Comparison of ENCODE assay signal across 1 cellular context in the genomic region with DNA sequence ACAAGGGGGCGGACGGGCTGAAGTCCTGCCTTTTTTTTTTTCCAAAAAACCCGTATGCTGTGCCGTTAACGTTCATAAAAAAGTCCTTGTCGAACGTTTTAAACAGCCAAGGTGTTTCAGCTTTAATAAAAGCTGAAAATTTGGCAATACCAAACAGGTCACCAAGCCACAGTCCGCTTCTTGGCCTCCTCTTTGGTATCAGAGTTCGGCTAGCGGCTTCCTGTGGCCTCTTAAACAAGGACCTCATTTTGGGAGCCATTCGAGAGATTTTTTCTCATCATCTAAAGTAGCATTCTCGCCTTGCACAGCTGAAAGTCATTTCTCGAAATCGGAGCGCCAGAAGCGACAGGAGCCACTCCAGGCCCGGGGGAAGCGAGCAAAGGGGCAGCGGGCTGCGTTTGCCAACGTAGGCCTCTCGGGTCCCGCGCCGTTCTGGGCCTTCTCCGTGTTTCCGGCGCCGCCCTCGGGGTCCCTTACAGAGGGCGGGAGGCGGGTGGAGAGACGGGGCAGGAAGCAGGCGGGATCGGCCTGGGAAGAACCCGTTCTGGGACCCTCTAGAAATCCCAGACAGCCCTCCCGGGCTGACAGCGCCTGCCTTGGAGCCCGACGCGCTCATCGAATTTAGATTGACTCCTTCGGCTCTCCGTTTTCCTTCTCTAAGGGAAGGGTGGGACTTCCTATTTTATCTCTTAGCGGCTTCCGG.
TF ChIP-seq lines count a peak whose summit lies in the region.

No MANE protein-coding gene starts in this region.

TF ChIP-seq in HepG2, 621 proteins besides CTCF, POLR2A, EP300 and RAD21 (continued from another document and continues in another):
- TF ChIP-seq, protein P1, sequence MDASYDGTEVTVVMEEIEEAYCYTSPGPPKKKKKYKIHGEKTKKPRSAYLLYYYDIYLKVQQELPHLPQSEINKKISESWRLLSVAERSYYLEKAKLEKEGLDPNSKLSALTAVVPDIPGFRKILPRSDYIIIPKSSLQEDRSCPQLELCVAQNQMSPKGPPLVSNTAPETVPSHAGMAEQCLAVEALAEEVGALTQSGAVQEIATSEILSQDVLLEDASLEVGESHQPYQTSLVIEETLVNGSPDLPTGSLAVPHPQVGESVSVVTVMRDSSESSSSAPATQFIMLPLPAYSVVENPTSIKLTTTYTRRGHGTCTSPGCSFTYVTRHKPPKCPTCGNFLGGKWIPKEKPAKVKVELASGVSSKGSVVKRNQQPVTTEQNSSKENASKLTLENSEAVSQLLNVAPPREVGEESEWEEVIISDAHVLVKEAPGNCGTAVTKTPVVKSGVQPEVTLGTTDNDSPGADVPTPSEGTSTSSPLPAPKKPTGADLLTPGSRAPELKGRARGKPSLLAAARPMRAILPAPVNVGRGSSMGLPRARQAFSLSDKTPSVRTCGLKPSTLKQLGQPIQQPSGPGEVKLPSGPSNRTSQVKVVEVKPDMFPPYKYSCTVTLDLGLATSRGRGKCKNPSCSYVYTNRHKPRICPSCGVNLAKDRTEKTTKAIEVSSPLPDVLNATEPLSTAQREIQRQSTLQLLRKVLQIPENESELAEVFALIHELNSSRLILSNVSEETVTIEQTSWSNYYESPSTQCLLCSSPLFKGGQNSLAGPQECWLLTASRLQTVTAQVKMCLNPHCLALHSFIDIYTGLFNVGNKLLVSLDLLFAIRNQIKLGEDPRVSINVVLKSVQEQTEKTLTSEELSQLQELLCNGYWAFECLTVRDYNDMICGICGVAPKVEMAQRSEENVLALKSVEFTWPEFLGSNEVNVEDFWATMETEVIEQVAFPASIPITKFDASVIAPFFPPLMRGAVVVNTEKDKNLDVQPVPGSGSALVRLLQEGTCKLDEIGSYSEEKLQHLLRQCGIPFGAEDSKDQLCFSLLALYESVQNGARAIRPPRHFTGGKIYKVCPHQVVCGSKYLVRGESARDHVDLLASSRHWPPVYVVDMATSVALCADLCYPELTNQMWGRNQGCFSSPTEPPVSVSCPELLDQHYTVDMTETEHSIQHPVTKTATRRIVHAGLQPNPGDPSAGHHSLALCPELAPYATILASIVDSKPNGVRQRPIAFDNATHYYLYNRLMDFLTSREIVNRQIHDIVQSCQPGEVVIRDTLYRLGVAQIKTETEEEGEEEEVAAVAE (CRISPR knock-in tag; IDR thresholded peaks at IDR 0.05; ENCODE audit: borderline replicate concordance) = no peak
- no peak for TF ChIP-seq ZFP41 (CRISPR knock-in tag; IDR thresholded peaks at IDR 0.05; ENCODE audit: borderline replicate concordance)
- TF ChIP-seq, protein P2, sequence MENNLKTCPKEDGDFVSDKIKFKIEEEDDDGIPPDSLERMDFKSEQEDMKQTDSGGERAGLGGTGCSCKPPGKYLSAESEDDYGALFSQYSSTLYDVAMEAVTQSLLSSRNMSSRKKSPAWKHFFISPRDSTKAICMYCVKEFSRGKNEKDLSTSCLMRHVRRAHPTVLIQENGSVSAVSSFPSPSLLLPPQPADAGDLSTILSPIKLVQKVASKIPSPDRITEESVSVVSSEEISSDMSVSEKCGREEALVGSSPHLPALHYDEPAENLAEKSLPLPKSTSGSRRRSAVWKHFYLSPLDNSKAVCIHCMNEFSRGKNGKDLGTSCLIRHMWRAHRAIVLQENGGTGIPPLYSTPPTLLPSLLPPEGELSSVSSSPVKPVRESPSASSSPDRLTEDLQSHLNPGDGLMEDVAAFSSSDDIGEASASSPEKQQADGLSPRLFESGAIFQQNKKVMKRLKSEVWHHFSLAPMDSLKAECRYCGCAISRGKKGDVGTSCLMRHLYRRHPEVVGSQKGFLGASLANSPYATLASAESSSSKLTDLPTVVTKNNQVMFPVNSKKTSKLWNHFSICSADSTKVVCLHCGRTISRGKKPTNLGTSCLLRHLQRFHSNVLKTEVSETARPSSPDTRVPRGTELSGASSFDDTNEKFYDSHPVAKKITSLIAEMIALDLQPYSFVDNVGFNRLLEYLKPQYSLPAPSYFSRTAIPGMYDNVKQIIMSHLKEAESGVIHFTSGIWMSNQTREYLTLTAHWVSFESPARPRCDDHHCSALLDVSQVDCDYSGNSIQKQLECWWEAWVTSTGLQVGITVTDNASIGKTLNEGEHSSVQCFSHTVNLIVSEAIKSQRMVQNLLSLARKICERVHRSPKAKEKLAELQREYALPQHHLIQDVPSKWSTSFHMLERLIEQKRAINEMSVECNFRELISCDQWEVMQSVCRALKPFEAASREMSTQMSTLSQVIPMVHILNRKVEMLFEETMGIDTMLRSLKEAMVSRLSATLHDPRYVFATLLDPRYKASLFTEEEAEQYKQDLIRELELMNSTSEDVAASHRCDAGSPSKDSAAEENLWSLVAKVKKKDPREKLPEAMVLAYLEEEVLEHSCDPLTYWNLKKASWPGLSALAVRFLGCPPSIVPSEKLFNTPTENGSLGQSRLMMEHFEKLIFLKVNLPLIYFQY (CRISPR knock-in tag; IDR thresholded peaks at IDR 0.05; ENCODE audit: borderline replicate concordance) = 0 out of 2 replicates have a peak, but pooled peaks have one; percentile 25
- TF ChIP-seq SP1 (IDR thresholded peaks at IDR 0.05) = no peak
- no peak for TF ChIP-seq SP1 (CRISPR knock-in tag; IDR thresholded peaks at IDR 0.05)
- TF ChIP-seq, protein P3, sequence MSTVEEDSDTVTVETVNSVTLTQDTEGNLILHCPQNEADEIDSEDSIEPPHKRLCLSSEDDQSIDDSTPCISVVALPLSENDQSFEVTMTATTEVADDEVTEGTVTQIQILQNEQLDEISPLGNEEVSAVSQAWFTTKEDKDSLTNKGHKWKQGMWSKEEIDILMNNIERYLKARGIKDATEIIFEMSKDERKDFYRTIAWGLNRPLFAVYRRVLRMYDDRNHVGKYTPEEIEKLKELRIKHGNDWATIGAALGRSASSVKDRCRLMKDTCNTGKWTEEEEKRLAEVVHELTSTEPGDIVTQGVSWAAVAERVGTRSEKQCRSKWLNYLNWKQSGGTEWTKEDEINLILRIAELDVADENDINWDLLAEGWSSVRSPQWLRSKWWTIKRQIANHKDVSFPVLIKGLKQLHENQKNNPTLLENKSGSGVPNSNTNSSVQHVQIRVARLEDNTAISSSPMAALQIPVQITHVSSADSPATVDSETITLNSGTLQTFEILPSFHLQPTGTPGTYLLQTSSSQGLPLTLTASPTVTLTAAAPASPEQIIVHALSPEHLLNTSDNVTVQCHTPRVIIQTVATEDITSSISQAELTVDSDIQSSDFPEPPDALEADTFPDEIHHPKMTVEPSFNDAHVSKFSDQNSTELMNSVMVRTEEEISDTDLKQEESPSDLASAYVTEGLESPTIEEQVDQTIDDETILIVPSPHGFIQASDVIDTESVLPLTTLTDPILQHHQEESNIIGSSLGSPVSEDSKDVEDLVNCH (CRISPR knock-in tag; IDR thresholded peaks at IDR 0.05) = 0 out of 2 replicates have a peak, but pooled peaks have one; percentile 26
- no peak for TF ChIP-seq SRSF9 (IDR thresholded peaks at IDR 0.05; ENCODE audit: borderline replicate concordance, insufficient read depth, low read depth, low read length, poor library complexity, severe bottlenecking)
- TF ChIP-seq, protein P4, sequence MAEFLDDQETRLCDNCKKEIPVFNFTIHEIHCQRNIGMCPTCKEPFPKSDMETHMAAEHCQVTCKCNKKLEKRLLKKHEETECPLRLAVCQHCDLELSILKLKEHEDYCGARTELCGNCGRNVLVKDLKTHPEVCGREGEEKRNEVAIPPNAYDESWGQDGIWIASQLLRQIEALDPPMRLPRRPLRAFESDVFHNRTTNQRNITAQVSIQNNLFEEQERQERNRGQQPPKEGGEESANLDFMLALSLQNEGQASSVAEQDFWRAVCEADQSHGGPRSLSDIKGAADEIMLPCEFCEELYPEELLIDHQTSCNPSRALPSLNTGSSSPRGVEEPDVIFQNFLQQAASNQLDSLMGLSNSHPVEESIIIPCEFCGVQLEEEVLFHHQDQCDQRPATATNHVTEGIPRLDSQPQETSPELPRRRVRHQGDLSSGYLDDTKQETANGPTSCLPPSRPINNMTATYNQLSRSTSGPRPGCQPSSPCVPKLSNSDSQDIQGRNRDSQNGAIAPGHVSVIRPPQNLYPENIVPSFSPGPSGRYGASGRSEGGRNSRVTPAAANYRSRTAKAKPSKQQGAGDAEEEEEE (CRISPR knock-in tag; IDR thresholded peaks at IDR 0.05; ENCODE audit: borderline replicate concordance) = no peak
- no peak for TF ChIP-seq YY1 (IDR thresholded peaks at IDR 0.05; ENCODE audit: insufficient read depth, insufficient replicate concordance, low read depth, low read length)
- no peak for TF ChIP-seq HOXD1 (CRISPR knock-in tag; IDR thresholded peaks at IDR 0.05)
- TF ChIP-seq, protein P5, sequence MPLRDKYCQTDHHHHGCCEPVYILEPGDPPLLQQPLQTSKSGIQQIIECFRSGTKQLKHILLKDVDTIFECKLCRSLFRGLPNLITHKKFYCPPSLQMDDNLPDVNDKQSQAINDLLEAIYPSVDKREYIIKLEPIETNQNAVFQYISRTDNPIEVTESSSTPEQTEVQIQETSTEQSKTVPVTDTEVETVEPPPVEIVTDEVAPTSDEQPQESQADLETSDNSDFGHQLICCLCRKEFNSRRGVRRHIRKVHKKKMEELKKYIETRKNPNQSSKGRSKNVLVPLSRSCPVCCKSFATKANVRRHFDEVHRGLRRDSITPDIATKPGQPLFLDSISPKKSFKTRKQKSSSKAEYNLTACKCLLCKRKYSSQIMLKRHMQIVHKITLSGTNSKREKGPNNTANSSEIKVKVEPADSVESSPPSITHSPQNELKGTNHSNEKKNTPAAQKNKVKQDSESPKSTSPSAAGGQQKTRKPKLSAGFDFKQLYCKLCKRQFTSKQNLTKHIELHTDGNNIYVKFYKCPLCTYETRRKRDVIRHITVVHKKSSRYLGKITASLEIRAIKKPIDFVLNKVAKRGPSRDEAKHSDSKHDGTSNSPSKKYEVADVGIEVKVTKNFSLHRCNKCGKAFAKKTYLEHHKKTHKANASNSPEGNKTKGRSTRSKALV (CRISPR knock-in tag; IDR thresholded peaks at IDR 0.05) = no peak
- TF ChIP-seq, protein P6, sequence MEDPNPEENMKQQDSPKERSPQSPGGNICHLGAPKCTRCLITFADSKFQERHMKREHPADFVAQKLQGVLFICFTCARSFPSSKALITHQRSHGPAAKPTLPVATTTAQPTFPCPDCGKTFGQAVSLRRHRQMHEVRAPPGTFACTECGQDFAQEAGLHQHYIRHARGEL (CRISPR knock-in tag; IDR thresholded peaks at IDR 0.05) = no peak
- TF ChIP-seq, protein P7, sequence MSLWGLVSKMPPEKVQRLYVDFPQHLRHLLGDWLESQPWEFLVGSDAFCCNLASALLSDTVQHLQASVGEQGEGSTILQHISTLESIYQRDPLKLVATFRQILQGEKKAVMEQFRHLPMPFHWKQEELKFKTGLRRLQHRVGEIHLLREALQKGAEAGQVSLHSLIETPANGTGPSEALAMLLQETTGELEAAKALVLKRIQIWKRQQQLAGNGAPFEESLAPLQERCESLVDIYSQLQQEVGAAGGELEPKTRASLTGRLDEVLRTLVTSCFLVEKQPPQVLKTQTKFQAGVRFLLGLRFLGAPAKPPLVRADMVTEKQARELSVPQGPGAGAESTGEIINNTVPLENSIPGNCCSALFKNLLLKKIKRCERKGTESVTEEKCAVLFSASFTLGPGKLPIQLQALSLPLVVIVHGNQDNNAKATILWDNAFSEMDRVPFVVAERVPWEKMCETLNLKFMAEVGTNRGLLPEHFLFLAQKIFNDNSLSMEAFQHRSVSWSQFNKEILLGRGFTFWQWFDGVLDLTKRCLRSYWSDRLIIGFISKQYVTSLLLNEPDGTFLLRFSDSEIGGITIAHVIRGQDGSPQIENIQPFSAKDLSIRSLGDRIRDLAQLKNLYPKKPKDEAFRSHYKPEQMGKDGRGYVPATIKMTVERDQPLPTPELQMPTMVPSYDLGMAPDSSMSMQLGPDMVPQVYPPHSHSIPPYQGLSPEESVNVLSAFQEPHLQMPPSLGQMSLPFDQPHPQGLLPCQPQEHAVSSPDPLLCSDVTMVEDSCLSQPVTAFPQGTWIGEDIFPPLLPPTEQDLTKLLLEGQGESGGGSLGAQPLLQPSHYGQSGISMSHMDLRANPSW (CRISPR knock-in tag; IDR thresholded peaks at IDR 0.05; ENCODE audit: borderline replicate concordance) = no peak
- no peak for TF ChIP-seq ZNF484 (CRISPR knock-in tag; IDR thresholded peaks at IDR 0.05; ENCODE audit: borderline replicate concordance, low read depth)
- TF ChIP-seq, protein P8, sequence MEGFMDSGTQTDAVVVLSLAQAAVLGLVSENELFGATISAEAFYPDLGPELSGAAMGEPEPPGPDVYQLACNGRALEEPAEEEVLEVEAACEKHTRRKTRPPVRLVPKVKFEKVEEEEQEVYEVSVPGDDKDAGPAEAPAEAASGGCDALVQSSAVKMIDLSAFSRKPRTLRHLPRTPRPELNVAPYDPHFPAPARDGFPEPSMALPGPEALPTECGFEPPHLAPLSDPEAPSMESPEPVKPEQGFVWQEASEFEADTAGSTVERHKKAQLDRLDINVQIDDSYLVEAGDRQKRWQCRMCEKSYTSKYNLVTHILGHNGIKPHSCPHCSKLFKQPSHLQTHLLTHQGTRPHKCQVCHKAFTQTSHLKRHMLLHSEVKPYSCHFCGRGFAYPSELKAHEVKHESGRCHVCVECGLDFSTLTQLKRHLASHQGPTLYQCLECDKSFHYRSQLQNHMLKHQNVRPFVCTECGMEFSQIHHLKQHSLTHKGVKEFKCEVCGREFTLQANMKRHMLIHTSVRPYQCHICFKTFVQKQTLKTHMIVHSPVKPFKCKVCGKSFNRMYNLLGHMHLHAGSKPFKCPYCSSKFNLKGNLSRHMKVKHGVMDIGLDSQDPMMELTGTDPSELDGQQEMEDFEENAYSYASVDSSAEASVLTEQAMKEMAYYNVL (CRISPR knock-in tag; IDR thresholded peaks at IDR 0.05; ENCODE audit: borderline replicate concordance) = no peak
- TF ChIP-seq ZNF629 (CRISPR knock-in tag; conservative IDR thresholded peaks at IDR 0.05) = no peak
- TF ChIP-seq JUN (CRISPR knock-in tag; IDR thresholded peaks at IDR 0.05) = no peak; the same call in 1 of the 2 replicates
- TF ChIP-seq NR3C1 (CRISPR knock-in tag; IDR thresholded peaks at IDR 0.05) = no peak
- TF ChIP-seq ZNF652 (CRISPR knock-in tag; IDR thresholded peaks at IDR 0.05; ENCODE audit: borderline replicate concordance, low read depth) = no peak
- no peak for TF ChIP-seq ARNT (IDR thresholded peaks at IDR 0.05)
- TF ChIP-seq CHD4 (IDR thresholded peaks at IDR 0.05; ENCODE audit: borderline replicate concordance, low read length) = no peak
- no peak; the same call in 1 of the 2 replicates for TF ChIP-seq ARNT2 (CRISPR knock-in tag; IDR thresholded peaks at IDR 0.05; ENCODE audit: low read depth)
- TF ChIP-seq TRIM24 (CRISPR knock-in tag; IDR thresholded peaks at IDR 0.05) = no peak
- TF ChIP-seq, protein P9, sequence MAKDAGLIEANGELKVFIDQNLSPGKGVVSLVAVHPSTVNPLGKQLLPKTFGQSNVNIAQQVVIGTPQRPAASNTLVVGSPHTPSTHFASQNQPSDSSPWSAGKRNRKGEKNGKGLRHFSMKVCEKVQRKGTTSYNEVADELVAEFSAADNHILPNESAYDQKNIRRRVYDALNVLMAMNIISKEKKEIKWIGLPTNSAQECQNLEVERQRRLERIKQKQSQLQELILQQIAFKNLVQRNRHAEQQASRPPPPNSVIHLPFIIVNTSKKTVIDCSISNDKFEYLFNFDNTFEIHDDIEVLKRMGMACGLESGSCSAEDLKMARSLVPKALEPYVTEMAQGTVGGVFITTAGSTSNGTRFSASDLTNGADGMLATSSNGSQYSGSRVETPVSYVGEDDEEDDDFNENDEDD (CRISPR knock-in tag; IDR thresholded peaks at IDR 0.05; ENCODE audit: borderline replicate concordance) = no peak
- TF ChIP-seq ZNF335 (CRISPR knock-in tag; IDR thresholded peaks at IDR 0.05) = no peak
- no peak for TF ChIP-seq PAWR (CRISPR knock-in tag; IDR thresholded peaks at IDR 0.05; ENCODE audit: borderline replicate concordance)
- no peak for TF ChIP-seq ZKSCAN5 (CRISPR knock-in tag; IDR thresholded peaks at IDR 0.05)
- no peak for TF ChIP-seq CENPT (CRISPR knock-in tag; IDR thresholded peaks at IDR 0.05; ENCODE audit: low read depth)
- no peak for TF ChIP-seq ZNF383 (CRISPR knock-in tag; IDR thresholded peaks at IDR 0.05; ENCODE audit: borderline replicate concordance)
- peak; percentile 93 for TF ChIP-seq ZNF879 (CRISPR knock-in tag; IDR thresholded peaks at IDR 0.05)
- no peak; the same call in 1 of the 2 replicates for TF ChIP-seq KLF12 (CRISPR knock-in tag; IDR thresholded peaks at IDR 0.05; ENCODE audit: borderline replicate concordance)
- TF ChIP-seq MXI1 (IDR thresholded peaks at IDR 0.05; ENCODE audit: borderline replicate concordance, low read depth, low read length) = no peak
- TF ChIP-seq ZFP36 (IDR thresholded peaks at IDR 0.05; ENCODE audit: borderline replicate concordance, low read depth, low read length, partially characterized antibody) = no peak
